14 cellular contexts compared by ENCODE assay signal in genomic region chr15:101654191-101654590, GRCh38. TPM values are rescaled to one million over a fixed set of nuclear protein-coding genes. Genes with fewer than 3 reads are reported as not detected.
DNase-seq lines count a peak whose midpoint lies in the region; ATAC-seq and TF ChIP-seq lines count a peak whose summit lies in the region.
"Had no signal": no experiment of that assay in that cellular context is flagged by ENCODE, and none has a peak within 500 bp of the region (broad histone marks: within the 10 kb centered on the region; RNA-seq: fewer than 3 reads in every experiment).

No MANE protein-coding gene starts in this region.

- H3K4me3 Mint-ChIP-seq in T-helper 1 cell treated with Interleukin-12 subunit alpha and Interleukin-12 subunit beta and Interleukin-4 antibody, amounts not matched to agents 30 μg/mL and 1 μg/mL, for 36 hours: peak overlapping the region; percentile 33
- peak overlapping the region; percentile 82 for H3K4me3 Mint-ChIP-seq in CD4-positive, alpha-beta T cell
- peak overlapping the region; percentile 45 for H3K4me3 Mint-ChIP-seq in activated B cell treated with CpG ODN at 0.5 μM for 24 hours
- peak overlapping the region; percentile 39 to 67 (median 48) for H3K4me3 Mint-ChIP-seq in naive thymus-derived CD4-positive, alpha-beta T cell

- DNase-seq in T-helper 1 cell (no peak), activated B cell treated with CpG ODN at 0.5 μM for 24 hours (no peak), NCI-H1092 treated with DMSO at 0.1 percent for 48 hours (lab: John Stamatoyannopoulos, UW) (no peak), NCI-H446 (lab: John Stamatoyannopoulos, UW) (no peak)
- DNase-seq in CD4-positive, alpha-beta T cell: no peak
- DNase-seq in naive thymus-derived CD4-positive, alpha-beta T cell: no peak
- no peak for DNase-seq in stimulated activated CD4-positive, alpha-beta T cell treated with anti-CD3 and anti-CD28 coated beads, Interleukin-1b, Interleukin-23, amount 100 ng/mL, for 48 hours
- DNase-seq: activated gamma-delta T cell treated with Interleukin-2 at 50 U/mL for 16 hours, brain microvascular endothelial cell, dorsolateral prefrontal cortex had no signal

- H3K9me3 ChIP-seq in CD4-positive, alpha-beta T cell (ENCODE audit: control insufficient read depth, low read length): no peaks in the 10 kb centered on the region
- H3K9me3 ChIP-seq in naive thymus-derived CD4-positive, alpha-beta T cell (ENCODE audit: control insufficient read depth in 2 of 3, low read length in 3 of 3): no peaks in the 10 kb centered on the region
- H3K9me3 ChIP-seq: vagina had no signal

- H3K4me1 Mint-ChIP-seq in T-helper 1 cell treated with Interleukin-12 subunit alpha and Interleukin-12 subunit beta and Interleukin-4 antibody, amounts not matched to agents 30 μg/mL and 1 μg/mL, for 36 hours (ENCODE audit: low read depth): peaks cover 27% of the 10 kb centered on the region
- H3K4me1 Mint-ChIP-seq in CD4-positive, alpha-beta T cell (ENCODE audit: low read depth): peaks cover 33% of the 10 kb centered on the region
- peaks cover 43% of the 10 kb centered on the region for H3K4me1 Mint-ChIP-seq in activated B cell treated with CpG ODN at 0.5 μM for 24 hours
- peaks cover 16 to 42% (median 27%) of the 10 kb centered on the region in 7 donors for H3K4me1 Mint-ChIP-seq in naive thymus-derived CD4-positive, alpha-beta T cell

- H3K27me3 Mint-ChIP-seq in T-helper 1 cell treated with Interleukin-12 subunit alpha and Interleukin-12 subunit beta and Interleukin-4 antibody, amounts not matched to agents 30 μg/mL and 1 μg/mL, for 36 hours (ENCODE audit: low read depth): no peaks in the 10 kb centered on the region
- H3K27me3 Mint-ChIP-seq in CD4-positive, alpha-beta T cell: no peaks in the 10 kb centered on the region
- no peaks in the 10 kb centered on the region for H3K27me3 Mint-ChIP-seq in activated B cell treated with CpG ODN at 0.5 μM for 24 hours
- H3K27me3 Mint-ChIP-seq in naive thymus-derived CD4-positive, alpha-beta T cell: no peaks in the 10 kb centered on the region

- peaks cover 11% of the 10 kb centered on the region for H3K36me3 Mint-ChIP-seq in T-helper 1 cell treated with Interleukin-12 subunit alpha and Interleukin-12 subunit beta and Interleukin-4 antibody, amounts not matched to agents 30 μg/mL and 1 μg/mL, for 36 hours (ENCODE audit: low read depth)
- H3K36me3 Mint-ChIP-seq in CD4-positive, alpha-beta T cell (ENCODE audit: low read depth): peaks cover 53% of the 10 kb centered on the region
- peaks cover 9% of the 10 kb centered on the region for H3K36me3 Mint-ChIP-seq in activated B cell treated with CpG ODN at 0.5 μM for 24 hours (ENCODE audit: low read depth)
- H3K36me3 Mint-ChIP-seq in naive thymus-derived CD4-positive, alpha-beta T cell: peaks cover 0 to 12% (median 4%) of the 10 kb centered on the region in 5 donors

- H3K27ac ChIP-seq in CD4-positive, alpha-beta T cell (ENCODE audit: low read depth, low read length): no peak overlapping the region
- peak overlapping the region; percentile 21 for H3K27ac ChIP-seq in naive thymus-derived CD4-positive, alpha-beta T cell (ENCODE audit: low read depth, low read length)
- H3K27ac ChIP-seq: brain microvascular endothelial cell, vagina had no signal

- intact Hi-C loops in CD4-positive, alpha-beta T cell (cut with DNase I, micrococcal nuclease): loop anchor here (2.0 to 5.0 kb wide), 4 partner anchors 68 to 567 kb away; partner anchors contain the start of genes SELENOS (in 1 of the 2) and TARS3 (in 1 of the 2)
- intact Hi-C loops in activated B cell treated with CpG ODN at 0.5 μM for 24 hours (cut with micrococcal nuclease): loop anchor here (5.0 kb wide), 1 partner anchor 647 kb away; no protein-coding TSS in a partner anchor
- intact Hi-C loops in naive thymus-derived CD4-positive, alpha-beta T cell (cut with micrococcal nuclease): loop anchor here (5.0 kb wide), 2 partner anchors 1052 to 1312 kb away; partner anchors contain the start of genes ADAMTS17 (in 1 of the 2), ASB7 (in 1 of the 2) and LINS1 (in 1 of the 2)

- no peak for TF ChIP-seq CTCF in CD4-positive, alpha-beta T cell (IDR thresholded peaks at IDR 0.05)
- TF ChIP-seq CTCF in activated B cell treated with CpG ODN at 0.5 μM for 24 hours (IDR thresholded peaks at IDR 0.05): no peak

- peaks cover 19 to 24% of the 10 kb centered on the region in 2 donors for H3K4me1 ChIP-seq in naive thymus-derived CD4-positive, alpha-beta T cell (ENCODE audit: control insufficient read depth in 2 of 2, insufficient read depth in 2 of 2, low read length in 2 of 2)

- CTCF ChIA-PET in CD4-positive, alpha-beta T cell (lab: Charles Lee): interaction anchor here (0.7 to 1.6 kb wide), 2 partner anchors 12 to 368 kb away, joined by 3 to 5 read pairs; no protein-coding TSS in a partner anchor
- CTCF ChIA-PET in activated B cell treated with CpG ODN at 0.5 μM for 24 hours (lab: Charles Lee): interaction anchor here (1.2 to 1.6 kb wide), 4 partner anchors 13 to 366 kb away, joined by 3 to 8 read pairs (median 5); no protein-coding TSS in a partner anchor
- CTCF ChIA-PET in naive thymus-derived CD4-positive, alpha-beta T cell (lab: Charles Lee): interaction anchor here (1.6 kb wide), 1 partner anchor 358 kb away, joined by 3 read pairs; no protein-coding TSS in a partner anchor

- H3K4me3 ChIP-seq in naive thymus-derived CD4-positive, alpha-beta T cell (ENCODE audit: low read length): no peak overlapping the region
- H3K4me3 ChIP-seq: lung had no signal

- no peaks in the 10 kb centered on the region for H3K9me3 Mint-ChIP-seq in T-helper 1 cell treated with Interleukin-12 subunit alpha and Interleukin-12 subunit beta and Interleukin-4 antibody, amounts not matched to agents 30 μg/mL and 1 μg/mL, for 36 hours
- no peaks in the 10 kb centered on the region for H3K9me3 Mint-ChIP-seq in CD4-positive, alpha-beta T cell
- no peaks in the 10 kb centered on the region for H3K9me3 Mint-ChIP-seq in activated B cell treated with CpG ODN at 0.5 μM for 24 hours
- no peaks in the 10 kb centered on the region for H3K9me3 Mint-ChIP-seq in naive thymus-derived CD4-positive, alpha-beta T cell

- H3K27ac Mint-ChIP-seq in T-helper 1 cell treated with Interleukin-12 subunit alpha and Interleukin-12 subunit beta and Interleukin-4 antibody, amounts not matched to agents 30 μg/mL and 1 μg/mL, for 36 hours: peak overlapping the region; percentile 6
- peak overlapping the region; percentile 78 for H3K27ac Mint-ChIP-seq in CD4-positive, alpha-beta T cell
- H3K27ac Mint-ChIP-seq in activated B cell treated with CpG ODN at 0.5 μM for 24 hours: peak overlapping the region; percentile 50
- H3K27ac Mint-ChIP-seq in naive thymus-derived CD4-positive, alpha-beta T cell: peak overlapping the region; percentile 40 to 96 (median 67)

- peaks cover 0 to 12% (median 10%) of the 10 kb centered on the region in 3 experiments for H3K36me3 ChIP-seq in naive thymus-derived CD4-positive, alpha-beta T cell (ENCODE audit: control insufficient read depth in 2 of 3, insufficient read depth in 3 of 3, low read length in 3 of 3)
- H3K36me3 ChIP-seq: brain microvascular endothelial cell had no signal

- POLR2A ChIA-PET in CD4-positive, alpha-beta T cell (lab: Charles Lee): interaction anchor here (1.0 to 1.5 kb wide), 2 partner anchors 354 to 359 kb away, joined by 3 to 8 read pairs; partner anchors contain the start of gene SNRPA1
- POLR2A ChIA-PET in activated B cell treated with CpG ODN at 0.5 μM for 24 hours (lab: Charles Lee): interaction anchor here (1.7 to 4.3 kb wide), 2 partner anchors 70 to 359 kb away, joined by 7 to 29 read pairs; partner anchors contain the start of genes SNRPA1 and TARS3
- POLR2A ChIA-PET in naive thymus-derived CD4-positive, alpha-beta T cell (lab: Charles Lee): interaction anchor here (0.6 to 1.2 kb wide), 2 partner anchors 28 to 356 kb away, joined by 3 read pairs; no protein-coding TSS in a partner anchor

- no peaks in the 10 kb centered on the region for H3K27me3 ChIP-seq in CD4-positive, alpha-beta T cell (ENCODE audit: control insufficient read depth, insufficient read depth, low read length)
- no peaks in the 10 kb centered on the region for H3K27me3 ChIP-seq in naive thymus-derived CD4-positive, alpha-beta T cell (ENCODE audit: control insufficient read depth in 2 of 2, insufficient read depth in 2 of 2, low read length in 2 of 2)
- H3K27me3 ChIP-seq: brain microvascular endothelial cell, dorsolateral prefrontal cortex, vagina had no signal

- no peak for ATAC-seq in CD4-positive, alpha-beta T cell (ENCODE audit: poor library complexity)
- ATAC-seq in activated B cell treated with CpG ODN at 0.5 μM for 24 hours (ENCODE audit: low read depth): no peak
- ATAC-seq in naive thymus-derived CD4-positive, alpha-beta T cell: no peak
- ATAC-seq: HepG2 had no signal

RNA-seq across cellular contexts. Expression of gene TM2D3, which starts 2.0 kb away (rescaled TPM):
- 100 to 1,000 TPM; 102 to 107 TPM for total RNA-seq in CD4-positive, alpha-beta T cell
- 45.8 and 49.9 TPM in 2 replicates for total RNA-seq in activated B cell treated with CpG ODN at 0.5 μM for 24 hours
- total RNA-seq in naive thymus-derived CD4-positive, alpha-beta T cell: 100 to 1,000 TPM in 1 of 5 experiments, 10 to 100 TPM in 4; 54.4 to 105 (median 87.9) TPM
- 10 to 100 TPM; 42.8 to 49.2 TPM for polyA plus RNA-seq in naive thymus-derived CD4-positive, alpha-beta T cell

Comparison
In these comparisons a context has a peak if more than half of its experiments do, and no peak if none do; other contexts are left out.
1. H3K27ac Mint-ChIP-seq: peak in every context shown above with its lines; median percentile 78 in CD4-positive, alpha-beta T cell; 67 in naive thymus-derived CD4-positive, alpha-beta T cell; 50 in activated B cell treated with CpG ODN at 0.5 μM for 24 hours; 6 in T-helper 1 cell treated with Interleukin-12 subunit alpha and Interleukin-12 subunit beta and Interleukin-4 antibody, amounts not matched to agents 30 μg/mL and 1 μg/mL, for 36 hours.